ENCODE assay signal across 8 cellular contexts in genomic region chr19:1070931-1071791, GRCh38. TPM values are rescaled to one million over a fixed set of nuclear protein-coding genes. Genes with fewer than 3 reads are reported as not detected.
DNase-seq lines count a peak whose midpoint lies in the region; ATAC-seq and TF ChIP-seq lines count a peak whose summit lies in the region.
"Had no signal": no experiment of that assay in that cellular context is flagged by ENCODE, and none has a peak within 500 bp of the region (broad histone marks: within the 10 kb centered on the region; RNA-seq: fewer than 3 reads in every experiment).

No MANE protein-coding gene starts in this region.

- no peak overlapping the region for H3K27ac ChIP-seq in mesendoderm (ENCODE audit: low read depth, low read length)
- H3K27ac ChIP-seq: dorsolateral prefrontal cortex had no signal

- H3K27me3 Mint-ChIP-seq in activated T-cell treated with anti-CD3 and anti-CD28 coated beads, Interleukin-2, amount 50 U/mL, for 72 hours (ENCODE audit: low read depth), result no peaks in the 10 kb centered on the region

- H3K4me1 ChIP-seq in mesendoderm (ENCODE audit: control insufficient read depth, low read depth, low read length), result peaks cover 4% of the 10 kb centered on the region

- H3K18ac ChIP-seq in mesendoderm (ENCODE audit: low read length), result no peak overlapping the region

- no peak overlapping the region for H2BK120ac ChIP-seq in mesendoderm (ENCODE audit: low read depth, low read length)

- H4K5ac ChIP-seq in mesendoderm (ENCODE audit: low read length), result no peak overlapping the region

- peaks cover 20 to 34% of the 10 kb centered on the region in 2 donors for H3K36me3 Mint-ChIP-seq in activated T-cell treated with anti-CD3 and anti-CD28 coated beads, Interleukin-2, amount 50 U/mL, for 72 hours (ENCODE audit: insufficient read depth in 2 of 2)

- peaks cover 57% of the 10 kb centered on the region for H3K4me1 Mint-ChIP-seq in activated T-cell treated with anti-CD3 and anti-CD28 coated beads, Interleukin-2, amount 50 U/mL, for 72 hours (ENCODE audit: low read depth)

- no peak overlapping the region for H2AK5ac ChIP-seq in mesendoderm (ENCODE audit: low read length)

- WGBS in mesendoderm (ENCODE audit: extremely low coverage, insufficient coverage, low lambda C conversion rate), result no CpG with 5 or more reads among the region's 99 CpGs

- no peaks in the 10 kb centered on the region for H3K9me3 Mint-ChIP-seq in activated T-cell treated with anti-CD3 and anti-CD28 coated beads, Interleukin-2, amount 50 U/mL, for 72 hours

- DNase-seq in activated T-cell treated with anti-CD3 and anti-CD28 coated beads, Interleukin-2, amount 50 U/mL, for 72 hours, result no peak
- DNase-seq in mesendoderm, result no peak
- no peak for DNase-seq in kidney glomerular epithelial cell (lab: John Stamatoyannopoulos, UW)
- DNase-seq: dorsolateral prefrontal cortex, T1000 had no signal

- peaks cover 5% of the 10 kb centered on the region for H3K27me3 ChIP-seq in mesendoderm (ENCODE audit: insufficient read depth, low read length, poor library complexity)

- no peak overlapping the region for H3K4me3 ChIP-seq in mesendoderm (ENCODE audit: low read length)
- H3K4me3 ChIP-seq: dorsolateral prefrontal cortex had no signal

- H3K9ac ChIP-seq in mesendoderm (ENCODE audit: low read length), result no peak overlapping the region

- peak overlapping the region; percentile 80 to 97 for H3K4me3 Mint-ChIP-seq in activated T-cell treated with anti-CD3 and anti-CD28 coated beads, Interleukin-2, amount 50 U/mL, for 72 hours

- no peak for ATAC-seq in activated T-cell treated with anti-CD3 and anti-CD28 coated beads, Interleukin-2, amount 50 U/mL, for 72 hours (replicated peaks in 1 of 2)
- ATAC-seq in GM18861 (IDR thresholded peaks at IDR 0.05; ENCODE audit: unreplicated experiment), result no peak
- ATAC-seq in HG03159 (IDR thresholded peaks at IDR 0.05; ENCODE audit: unreplicated experiment), result no peak

- no peaks in the 10 kb centered on the region for H3K79me2 ChIP-seq in mesendoderm (ENCODE audit: control insufficient read depth, insufficient read depth, low read length)

- no peak overlapping the region for H2BK15ac ChIP-seq in mesendoderm (replicated peaks; ENCODE audit: low read depth)

- no peak overlapping the region for H3K27ac Mint-ChIP-seq in activated T-cell treated with anti-CD3 and anti-CD28 coated beads, Interleukin-2, amount 50 U/mL, for 72 hours

- H3K4ac ChIP-seq in mesendoderm (ENCODE audit: low read depth, low read length), result no peak overlapping the region

- H3K36me3 ChIP-seq in mesendoderm (ENCODE audit: control insufficient read depth, insufficient read depth, low read length), result no peaks in the 10 kb centered on the region

- H4K8ac ChIP-seq in mesendoderm (ENCODE audit: low read depth, low read length), result no peak overlapping the region

- TF ChIP-seq POLR2A in GM15510 (IDR thresholded peaks at IDR 0.05; ENCODE audit: borderline replicate concordance, extremely low read depth, insufficient read length), result peak; percentile 6

- peak overlapping the region; percentile 19 for H3K4me2 ChIP-seq in mesendoderm (ENCODE audit: low read length)

- H3K23ac ChIP-seq in mesendoderm (ENCODE audit: low read length), result no peak overlapping the region

- peak overlapping the region; percentile 60 for H3K56ac ChIP-seq in mesendoderm (ENCODE audit: low read length)

- H3K79me1 ChIP-seq in mesendoderm (ENCODE audit: low read length), result no peaks in the 10 kb centered on the region

- no peak overlapping the region for H2BK5ac ChIP-seq in mesendoderm (ENCODE audit: low read length)

RNA-seq across cellular contexts. Expression of gene ARHGAP45, which starts 4.2 kb away (rescaled TPM):
- 100 to 1,000 TPM; 235 to 236 TPM for total RNA-seq in activated T-cell treated with anti-CD3 and anti-CD28 coated beads, Interleukin-2, amount 50 U/mL, for 72 hours
- polyA plus RNA-seq in mesendoderm (2013, experiment 1 of 2), result 7.9 TPM
- 8.0 TPM for polyA plus RNA-seq in mesendoderm (2013, experiment 2 of 2)

RNA-seq across cellular contexts. Expression of gene POLR2E, which starts 24.0 kb away (rescaled TPM):
- 100 to 1,000 TPM; 176 to 179 TPM for total RNA-seq in activated T-cell treated with anti-CD3 and anti-CD28 coated beads, Interleukin-2, amount 50 U/mL, for 72 hours
- polyA plus RNA-seq in mesendoderm (2013, experiment 1 of 2), result 206 TPM
- polyA plus RNA-seq in mesendoderm (2013, experiment 2 of 2), result 211 TPM

RNA-seq across cellular contexts. Expression of gene ABCA7, which starts 31.3 kb away (rescaled TPM):
- total RNA-seq in activated T-cell treated with anti-CD3 and anti-CD28 coated beads, Interleukin-2, amount 50 U/mL, for 72 hours, result 10 to 100 TPM; 34.3 to 37.1 TPM
- 3.9 TPM for polyA plus RNA-seq in mesendoderm (2013, experiment 1 of 2)
- polyA plus RNA-seq in mesendoderm (2013, experiment 2 of 2), result 4.4 TPM

RNA-seq across cellular contexts. Expression of gene GPX4, which starts 32.6 kb away (rescaled TPM):
- total RNA-seq in activated T-cell treated with anti-CD3 and anti-CD28 coated beads, Interleukin-2, amount 50 U/mL, for 72 hours, result 100 to 1,000 TPM; 251 to 308 TPM
- polyA plus RNA-seq in mesendoderm (2013, experiment 1 of 2), result 395 TPM
- 398 TPM for polyA plus RNA-seq in mesendoderm (2013, experiment 2 of 2)

RNA-seq across cellular contexts. Expression of gene CNN2, which starts 44.8 kb away (rescaled TPM):
- total RNA-seq in activated T-cell treated with anti-CD3 and anti-CD28 coated beads, Interleukin-2, amount 50 U/mL, for 72 hours, result 100 to 1,000 TPM in 1 of 2 donors, 10 to 100 TPM in 1; 98.9 to 124 TPM
- 595 TPM for polyA plus RNA-seq in mesendoderm (2013, experiment 1 of 2)
- 606 TPM for polyA plus RNA-seq in mesendoderm (2013, experiment 2 of 2)
